In genomic region chr1:174160109-174160473, GRCh38 we compare ENCODE assay signal across 8 cellular contexts. TPM values are rescaled to one million over a fixed set of nuclear protein-coding genes. Genes with fewer than 3 reads are reported as not detected.
DNase-seq lines count a peak whose midpoint lies in the region; ATAC-seq and TF ChIP-seq lines count a peak whose summit lies in the region.

No MANE protein-coding gene starts in this region.

- H3K36me3 Mint-ChIP-seq in osteocyte (ENCODE audit: unreplicated experiment): no peaks in the 10 kb centered on the region

- peaks cover 3% of the 10 kb centered on the region for H3K27me3 Mint-ChIP-seq in osteocyte (ENCODE audit: unreplicated experiment)

- no peaks in the 10 kb centered on the region for H3K9me3 Mint-ChIP-seq in osteocyte (ENCODE audit: unreplicated experiment)

- ATAC-seq in GM21619 (IDR thresholded peaks at IDR 0.05; ENCODE audit: unreplicated experiment): peak; percentile 9
- ATAC-seq in GM21367 (IDR thresholded peaks at IDR 0.05; ENCODE audit: unreplicated experiment): no peak

- peak overlapping the region; percentile 74 for H3K27ac Mint-ChIP-seq in osteocyte (ENCODE audit: unreplicated experiment)

- no peak for TF ChIP-seq CTCF in osteocyte (IDR thresholded peaks at IDR 0.05)

- peak overlapping the region; percentile 97 for H3K4me3 Mint-ChIP-seq in osteocyte (ENCODE audit: unreplicated experiment)

- DNase-seq in DMS53 treated with DMSO at 0.1 percent for 48 hours (lab: John Stamatoyannopoulos, UW; ENCODE audit: unreplicated experiment) (peak; percentile 5), LoVo (ENCODE audit: low spot score) (peak; percentile 55), activated gamma-delta T cell treated with Interleukin-2 at 50 U/mL for 16 hours (peak; percentile 16), glomerular visceral epithelial cell (ENCODE audit: extremely low spot score) (peak; percentile 55), osteocyte (ENCODE audit: extremely low spot score, unreplicated experiment) (no peak), NCI-H2196 treated with DMSO at 0.1 percent for 48 hours (lab: John Stamatoyannopoulos, UW; ENCODE audit: unreplicated experiment) (no peak)

- peaks cover 16% of the 10 kb centered on the region for H3K4me1 Mint-ChIP-seq in osteocyte (ENCODE audit: unreplicated experiment)

RNA-seq across cellular contexts. Expression of gene RABGAP1L, which starts 0.8 kb away (rescaled TPM):
- 29.3 and 32.2 TPM in 2 replicates for total RNA-seq in osteocyte

Comparison
In these comparisons a context has a peak if more than half of its experiments do, and no peak if none do; other contexts are left out.
1. DNase-seq: peak in DMS53 treated with DMSO at 0.1 percent for 48 hours (single experiment), LoVo (single experiment), activated gamma-delta T cell treated with Interleukin-2 at 50 U/mL for 16 hours (single experiment) and glomerular visceral epithelial cell (single experiment); none in osteocyte (single experiment) and NCI-H2196 treated with DMSO at 0.1 percent for 48 hours (single experiment).